Comparison of ENCODE assay signal across 33 cellular contexts in genomic region chr7:133268355-133268754, GRCh38. TPM values are rescaled to one million over a fixed set of nuclear protein-coding genes. Genes with fewer than 3 reads are reported as not detected.
A peak's percentile ranks its signal among the peaks of the same experiment; 100 is the strongest.
DNase-seq lines count a peak whose midpoint lies in the region; ATAC-seq, FAIRE-seq and TF ChIP-seq lines count a peak whose summit lies in the region.
"Had no signal": no experiment of that assay in that cellular context is flagged by ENCODE, and none has a peak within 500 bp of the region (broad histone marks: within the 10 kb centered on the region; RNA-seq: fewer than 3 reads in every experiment).

No MANE protein-coding gene starts in this region.

- peak overlapping the region; percentile 14 for H2AFZ ChIP-seq in hepatocyte
- H2AFZ ChIP-seq: GM23248 had no signal

- intact Hi-C loops in activated T-helper 2 cell treated with anti-CD3 and anti-CD28 coated beads, Interferon-gamma antibody, Interleukin-2, Interleukin-4, amounts not matched to agents 10 μg/mL and 5 μg/mL and 100 μg/mL, durations not matched to agents 14 hours and 24 hours and 36 hours (cut with micrococcal nuclease), result no loop called here

- H3K27me3 Mint-ChIP-seq in CD8-positive, alpha-beta memory T cell, result no peaks in the 10 kb centered on the region
- H3K27me3 Mint-ChIP-seq in activated T-helper 2 cell treated with anti-CD3 and anti-CD28 coated beads, Interferon-gamma antibody, Interleukin-2, Interleukin-4, amounts not matched to agents 10 μg/mL and 5 μg/mL and 100 μg/mL, durations not matched to agents 14 hours and 24 hours and 36 hours (ENCODE audit: low read depth), result no peaks in the 10 kb centered on the region
- H3K27me3 Mint-ChIP-seq: activated CD8-positive, alpha-beta T cell treated with anti-CD3 and anti-CD28 coated beads for 36 hours; activated T-helper 17 cell treated with anti-CD3 and anti-CD28 coated beads, Interleukin-2, amount 50 U/mL, for 72 hours; effector memory CD8-positive, alpha-beta T cell; naive thymus-derived CD4-positive, alpha-beta T cell had no signal

- no peaks in the 10 kb centered on the region for H3K9me3 ChIP-seq in CD8-positive, alpha-beta memory T cell (ENCODE audit: low read length)
- no peaks in the 10 kb centered on the region for H3K9me3 ChIP-seq in hepatocyte (ENCODE audit: low read depth)
- no peaks in the 10 kb centered on the region for H3K9me3 ChIP-seq in effector memory CD4-positive, alpha-beta T cell (ENCODE audit: control insufficient read depth, low read length)
- H3K9me3 ChIP-seq: Caco-2, heart left ventricle, transverse colon had no signal

- no peak for DNase-seq in CD8-positive, alpha-beta memory T cell
- no peak for DNase-seq in activated T-helper 2 cell treated with anti-CD3 and anti-CD28 coated beads, Interferon-gamma antibody, Interleukin-2, Interleukin-4, amounts not matched to agents 10 μg/mL and 5 μg/mL and 100 μg/mL, durations not matched to agents 14 hours and 24 hours and 36 hours (ENCODE audit: low spot score)
- DNase-seq in hepatocyte (ENCODE audit: low spot score) (no peak), NCI-H526 treated with DMSO at 0.1 percent for 48 hours (lab: John Stamatoyannopoulos, UW) (no peak), D341Med (ENCODE audit: low spot score) (no peak)
- no peak for DNase-seq in effector memory CD4-positive, alpha-beta T cell
- DNase-seq: activated CD4-positive, alpha-beta T cell treated with anti-CD3 and anti-CD28 coated beads for 1 hour; activated CD8-positive, alpha-beta memory T cell treated with anti-CD3 and anti-CD28 coated beads, Interleukin-2, amount 50 U/mL, for 48 hours; activated CD8-positive, alpha-beta T cell treated with anti-CD3 and anti-CD28 coated beads for 36 hours; anterior cingulate cortex; Caco-2; effector memory CD8-positive, alpha-beta T cell; foreskin melanocyte; GM23248; heart left ventricle; IMR-90; kidney glomerular epithelial cell; midbrain; naive thymus-derived CD4-positive, alpha-beta T cell; NCI-H1105 treated with DMSO at 0.1 percent for 48 hours; NCI-H1930; NCI-H2171 treated with DMSO at 0.1 percent for 48 hours; NCI-H510A treated with DMSO at 0.1 percent for 48 hours; occipital lobe; Right ventricle myocardium superior; stimulated activated CD4-positive, alpha-beta T cell treated with anti-CD3 and anti-CD28 coated beads, Interleukin-15, amount 100 ng/mL, for 24 hours; stimulated activated CD4-positive, alpha-beta T cell treated with anti-CD3 and anti-CD28 coated beads, Interleukin-4, amount 100 ng/mL, for 4 hours; transverse colon had no signal

- H3K4me3 Mint-ChIP-seq in CD8-positive, alpha-beta memory T cell, result peak overlapping the region in 6 of 7 donors; percentile 3 to 55 (median 49)
- H3K4me3 Mint-ChIP-seq in activated T-helper 2 cell treated with anti-CD3 and anti-CD28 coated beads, Interferon-gamma antibody, Interleukin-2, Interleukin-4, amounts not matched to agents 10 μg/mL and 5 μg/mL and 100 μg/mL, durations not matched to agents 14 hours and 24 hours and 36 hours (ENCODE audit: low read depth), result no peak overlapping the region
- H3K4me3 Mint-ChIP-seq: activated CD8-positive, alpha-beta T cell treated with anti-CD3 and anti-CD28 coated beads for 36 hours; activated T-helper 17 cell treated with anti-CD3 and anti-CD28 coated beads, Interleukin-2, amount 50 U/mL, for 72 hours had no signal

- H3K4me1 Mint-ChIP-seq in CD8-positive, alpha-beta memory T cell, result peaks cover 27 to 57% (median 49%) of the 10 kb centered on the region in 3 donors
- peaks cover 18% of the 10 kb centered on the region for H3K4me1 Mint-ChIP-seq in activated T-helper 2 cell treated with anti-CD3 and anti-CD28 coated beads, Interferon-gamma antibody, Interleukin-2, Interleukin-4, amounts not matched to agents 10 μg/mL and 5 μg/mL and 100 μg/mL, durations not matched to agents 14 hours and 24 hours and 36 hours (ENCODE audit: low read depth)

- no peak for TF ChIP-seq CTCF in hepatocyte (IDR thresholded peaks at IDR 0.05; ENCODE audit: poor library complexity)

- H3K4me1 ChIP-seq in CD8-positive, alpha-beta memory T cell (ENCODE audit: insufficient read depth, low read length), result peaks cover 4% of the 10 kb centered on the region
- H3K4me1 ChIP-seq in hepatocyte (ENCODE audit: insufficient read depth), result peaks cover 14% of the 10 kb centered on the region
- no peaks in the 10 kb centered on the region for H3K4me1 ChIP-seq in effector memory CD4-positive, alpha-beta T cell (ENCODE audit: control insufficient read depth, insufficient read depth, low read length, poor library complexity, severe bottlenecking)
- H3K4me1 ChIP-seq: Caco-2 had no signal

- ATAC-seq in GM19463 (IDR thresholded peaks at IDR 0.05; ENCODE audit: unreplicated experiment), result no peak
- ATAC-seq: activated CD8-positive, alpha-beta T cell treated with anti-CD3 and anti-CD28 coated beads for 36 hours; activated naive CD4-positive, alpha-beta T cell treated with anti-CD3 and anti-CD28 coated beads, Interleukin-2, amount 50 U/mL, for 72 hours; activated T-helper 17 cell treated with anti-CD3 and anti-CD28 coated beads, Interleukin-2, amount 50 U/mL, for 72 hours; effector memory CD8-positive, alpha-beta T cell; heart left ventricle; naive thymus-derived CD4-positive, alpha-beta T cell had no signal

- peaks cover 6% of the 10 kb centered on the region for H4K20me1 ChIP-seq in hepatocyte (ENCODE audit: insufficient read depth, poor library complexity, severe bottlenecking)

- WGBS in hepatocyte (ENCODE audit: low lambda C conversion rate, missing lambda C conversion rate), result 89% methylated on average over 2 of the region's 2 CpGs

- CTCF ChIA-PET in CD8-positive, alpha-beta memory T cell (lab: Charles Lee), result no interaction called here

- H3K79me2 ChIP-seq in hepatocyte, result peaks cover 81% of the 10 kb centered on the region

- peak overlapping the region; percentile 23 for H3K4me2 ChIP-seq in hepatocyte

- no peak overlapping the region for H3K27ac ChIP-seq in CD8-positive, alpha-beta memory T cell (ENCODE audit: low read depth, low read length)
- no peak overlapping the region for H3K27ac ChIP-seq in hepatocyte
- no peak overlapping the region for H3K27ac ChIP-seq in effector memory CD4-positive, alpha-beta T cell (ENCODE audit: insufficient read depth, low read length, poor library complexity, severe bottlenecking)
- H3K27ac ChIP-seq: GM23248, heart left ventricle, transverse colon had no signal

- H3K36me3 ChIP-seq in CD8-positive, alpha-beta memory T cell (ENCODE audit: insufficient read depth, low read length), result no peaks in the 10 kb centered on the region
- H3K36me3 ChIP-seq in hepatocyte (replicated peaks; ENCODE audit: insufficient read depth, low read depth), result no peaks in the 10 kb centered on the region
- no peaks in the 10 kb centered on the region for H3K36me3 ChIP-seq in effector memory CD4-positive, alpha-beta T cell (ENCODE audit: control insufficient read depth, insufficient read depth, low read length)
- H3K36me3 ChIP-seq: heart left ventricle, transverse colon had no signal

- peak overlapping the region in 3 of 8 donors; percentile 12 to 51 (median 51) for H3K27ac Mint-ChIP-seq in CD8-positive, alpha-beta memory T cell
- peak overlapping the region; percentile 7 for H3K27ac Mint-ChIP-seq in activated T-helper 2 cell treated with anti-CD3 and anti-CD28 coated beads, Interferon-gamma antibody, Interleukin-2, Interleukin-4, amounts not matched to agents 10 μg/mL and 5 μg/mL and 100 μg/mL, durations not matched to agents 14 hours and 24 hours and 36 hours
- H3K27ac Mint-ChIP-seq: activated CD8-positive, alpha-beta T cell treated with anti-CD3 and anti-CD28 coated beads for 36 hours; activated T-helper 17 cell treated with anti-CD3 and anti-CD28 coated beads, Interleukin-2, amount 50 U/mL, for 72 hours had no signal

- peaks cover 9 to 12% (median 9%) of the 10 kb centered on the region in 3 donors for H3K36me3 Mint-ChIP-seq in CD8-positive, alpha-beta memory T cell
- H3K36me3 Mint-ChIP-seq in activated T-helper 2 cell treated with anti-CD3 and anti-CD28 coated beads, Interferon-gamma antibody, Interleukin-2, Interleukin-4, amounts not matched to agents 10 μg/mL and 5 μg/mL and 100 μg/mL, durations not matched to agents 14 hours and 24 hours and 36 hours (ENCODE audit: low read depth), result no peaks in the 10 kb centered on the region

- H3K9me3 Mint-ChIP-seq in CD8-positive, alpha-beta memory T cell, result peaks cover 0 to 2% (median 0%) of the 10 kb centered on the region in 5 donors
- H3K9me3 Mint-ChIP-seq in activated T-helper 2 cell treated with anti-CD3 and anti-CD28 coated beads, Interferon-gamma antibody, Interleukin-2, Interleukin-4, amounts not matched to agents 10 μg/mL and 5 μg/mL and 100 μg/mL, durations not matched to agents 14 hours and 24 hours and 36 hours, result no peaks in the 10 kb centered on the region
- H3K9me3 Mint-ChIP-seq: activated CD8-positive, alpha-beta T cell treated with anti-CD3 and anti-CD28 coated beads for 36 hours; activated naive CD4-positive, alpha-beta T cell treated with anti-CD3 and anti-CD28 coated beads, Interleukin-2, amount 50 U/mL, for 72 hours; activated T-helper 17 cell treated with anti-CD3 and anti-CD28 coated beads, Interleukin-2, amount 50 U/mL, for 72 hours; effector memory CD8-positive, alpha-beta T cell; naive thymus-derived CD4-positive, alpha-beta T cell had no signal

- FAIRE-seq in A204.1 (lab: Jason Lieb, UNC), result peak; percentile 34
- FAIRE-seq: colon had no signal

- H3K9me2 ChIP-seq in hepatocyte (replicated peaks; ENCODE audit: insufficient read depth), result no peaks in the 10 kb centered on the region

- H3K27me3 ChIP-seq in CD8-positive, alpha-beta memory T cell (ENCODE audit: insufficient read depth, low read length, poor library complexity, severe bottlenecking), result no peaks in the 10 kb centered on the region
- H3K27me3 ChIP-seq in hepatocyte, result no peaks in the 10 kb centered on the region
- no peaks in the 10 kb centered on the region for H3K27me3 ChIP-seq in effector memory CD4-positive, alpha-beta T cell (replicated peaks; ENCODE audit: control insufficient read depth, insufficient read depth, low read length, poor library complexity, severe bottlenecking)
- H3K27me3 ChIP-seq: heart left ventricle, transverse colon had no signal

- POLR2A ChIA-PET in CD8-positive, alpha-beta memory T cell (lab: Charles Lee), result no interaction called here

- no peak overlapping the region for H3K4me3 ChIP-seq in CD8-positive, alpha-beta memory T cell (ENCODE audit: low read length)
- no peak overlapping the region for H3K4me3 ChIP-seq in hepatocyte
- no peak overlapping the region for H3K4me3 ChIP-seq in effector memory CD4-positive, alpha-beta T cell (ENCODE audit: insufficient read depth, low read depth, low read length, poor library complexity, severe bottlenecking)
- H3K4me3 ChIP-seq: GM23248, transverse colon had no signal

RNA-seq across cellular contexts. Expression of gene EXOC4, which starts 15.5 kb away (rescaled TPM):
- total RNA-seq in CD8-positive, alpha-beta memory T cell, result 10 to 100 TPM; 50.3 to 53.2 TPM
- 34.5 TPM for polyA plus RNA-seq in CD8-positive, alpha-beta memory T cell
- total RNA-seq in activated T-helper 2 cell treated with anti-CD3 and anti-CD28 coated beads, Interferon-gamma antibody, Interleukin-2, Interleukin-4, amounts not matched to agents 10 μg/mL and 5 μg/mL and 100 μg/mL, durations not matched to agents 14 hours and 24 hours and 36 hours, result 65.0 and 70.5 TPM in 2 replicates
- 56.1 and 66.8 TPM in 2 replicates for total RNA-seq in hepatocyte
- 34.8 and 36.7 TPM in 2 replicates for polyA plus RNA-seq in hepatocyte
